In the genomic region with DNA sequence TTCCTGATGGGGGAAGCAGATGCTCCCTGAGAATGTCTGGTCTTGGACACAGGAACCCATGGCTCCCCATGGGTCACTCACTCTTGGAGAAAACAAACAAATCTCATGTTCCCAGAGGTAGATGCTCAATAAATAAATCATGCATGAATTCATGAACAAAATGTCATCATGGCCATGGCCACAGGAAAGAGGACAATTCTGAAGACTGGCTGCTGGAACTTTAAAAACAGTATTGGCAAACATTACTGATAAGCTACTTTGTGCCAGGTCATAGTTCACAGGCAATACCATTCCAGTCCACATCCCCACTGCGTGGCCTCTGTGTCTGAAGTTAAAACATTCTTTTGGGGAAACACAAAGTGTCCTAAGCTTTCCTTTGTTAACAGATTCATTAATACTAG, we compare ENCODE assay signal across 1 cellular context.
TF ChIP-seq lines count a peak whose summit lies in the region.

No MANE protein-coding gene starts in this region.

TF ChIP-seq in HepG2, 621 proteins besides CTCF, POLR2A, EP300 and RAD21 (continued from another document and continues in another):
- no peak for TF ChIP-seq CEBPZ (IDR thresholded peaks at IDR 0.05; ENCODE audit: low read length)
- 0 out of 2 replicates have a peak, but pooled peaks have one; percentile 27 for TF ChIP-seq THAP11 (CRISPR knock-in tag; IDR thresholded peaks at IDR 0.05)
- no peak for TF ChIP-seq ZNF44 (CRISPR knock-in tag; IDR thresholded peaks at IDR 0.05)
- TF ChIP-seq MAFK (conservative IDR thresholded peaks at IDR 0.05 in 1 of 2, IDR thresholded peaks at IDR 0.05 in 1 of 2; ENCODE audit: low read length in 2 of 2), result no peak
- peak; percentile 77 for TF ChIP-seq MEF2D (CRISPR knock-in tag; IDR thresholded peaks at IDR 0.05)
- TF ChIP-seq KAT8 (CRISPR knock-in tag; IDR thresholded peaks at IDR 0.05), result peak; percentile 49; the same call in 1 of the 2 replicates
- TF ChIP-seq, protein P1, sequence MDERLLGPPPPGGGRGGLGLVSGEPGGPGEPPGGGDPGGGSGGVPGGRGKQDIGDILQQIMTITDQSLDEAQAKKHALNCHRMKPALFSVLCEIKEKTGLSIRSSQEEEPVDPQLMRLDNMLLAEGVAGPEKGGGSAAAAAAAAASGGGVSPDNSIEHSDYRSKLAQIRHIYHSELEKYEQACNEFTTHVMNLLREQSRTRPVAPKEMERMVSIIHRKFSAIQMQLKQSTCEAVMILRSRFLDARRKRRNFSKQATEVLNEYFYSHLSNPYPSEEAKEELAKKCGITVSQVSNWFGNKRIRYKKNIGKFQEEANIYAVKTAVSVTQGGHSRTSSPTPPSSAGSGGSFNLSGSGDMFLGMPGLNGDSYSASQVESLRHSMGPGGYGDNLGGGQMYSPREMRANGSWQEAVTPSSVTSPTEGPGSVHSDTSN (CRISPR knock-in tag; IDR thresholded peaks at IDR 0.05), result no peak
- TF ChIP-seq ZNF598 (CRISPR knock-in tag; IDR thresholded peaks at IDR 0.05; ENCODE audit: borderline replicate concordance), result no peak
- no peak for TF ChIP-seq KDM3A (CRISPR knock-in tag; IDR thresholded peaks at IDR 0.05; ENCODE audit: low read depth)
- no peak for TF ChIP-seq RNF2 (conservative IDR thresholded peaks at IDR 0.05; ENCODE audit: low read depth)
- TF ChIP-seq TRAFD1 (CRISPR knock-in tag; IDR thresholded peaks at IDR 0.05; ENCODE audit: borderline replicate concordance), result no peak
- TF ChIP-seq BORCS8-MEF2B (CRISPR knock-in tag; IDR thresholded peaks at IDR 0.05), result no peak
- no peak for TF ChIP-seq STAT6 (CRISPR knock-in tag; IDR thresholded peaks at IDR 0.05; ENCODE audit: borderline replicate concordance)
- peak; percentile 57; the same call in 1 of the 2 replicates for TF ChIP-seq ZNF878 (CRISPR knock-in tag; IDR thresholded peaks at IDR 0.05)
- no peak for TF ChIP-seq ELF4 (CRISPR knock-in tag; IDR thresholded peaks at IDR 0.05; ENCODE audit: borderline replicate concordance)
- no peak for TF ChIP-seq TBP (CRISPR knock-in tag; IDR thresholded peaks at IDR 0.05)
- no peak for TF ChIP-seq ZC3H4 (CRISPR knock-in tag; IDR thresholded peaks at IDR 0.05; ENCODE audit: borderline replicate concordance)
- no peak for TF ChIP-seq SP4 (CRISPR knock-in tag; IDR thresholded peaks at IDR 0.05)
- no peak for TF ChIP-seq ZSCAN12 (CRISPR knock-in tag; IDR thresholded peaks at IDR 0.05)
- TF ChIP-seq MATR3 (CRISPR knock-in tag; IDR thresholded peaks at IDR 0.05), result no peak
- no peak for TF ChIP-seq MXD3 (CRISPR knock-in tag; IDR thresholded peaks at IDR 0.05)
- no peak for TF ChIP-seq SMARCE1 (IDR thresholded peaks at IDR 0.05; ENCODE audit: borderline replicate concordance)
- TF ChIP-seq ZNF264 (CRISPR knock-in tag; IDR thresholded peaks at IDR 0.05), result no peak; the same call in 1 of the 2 replicates
- TF ChIP-seq, protein P2, sequence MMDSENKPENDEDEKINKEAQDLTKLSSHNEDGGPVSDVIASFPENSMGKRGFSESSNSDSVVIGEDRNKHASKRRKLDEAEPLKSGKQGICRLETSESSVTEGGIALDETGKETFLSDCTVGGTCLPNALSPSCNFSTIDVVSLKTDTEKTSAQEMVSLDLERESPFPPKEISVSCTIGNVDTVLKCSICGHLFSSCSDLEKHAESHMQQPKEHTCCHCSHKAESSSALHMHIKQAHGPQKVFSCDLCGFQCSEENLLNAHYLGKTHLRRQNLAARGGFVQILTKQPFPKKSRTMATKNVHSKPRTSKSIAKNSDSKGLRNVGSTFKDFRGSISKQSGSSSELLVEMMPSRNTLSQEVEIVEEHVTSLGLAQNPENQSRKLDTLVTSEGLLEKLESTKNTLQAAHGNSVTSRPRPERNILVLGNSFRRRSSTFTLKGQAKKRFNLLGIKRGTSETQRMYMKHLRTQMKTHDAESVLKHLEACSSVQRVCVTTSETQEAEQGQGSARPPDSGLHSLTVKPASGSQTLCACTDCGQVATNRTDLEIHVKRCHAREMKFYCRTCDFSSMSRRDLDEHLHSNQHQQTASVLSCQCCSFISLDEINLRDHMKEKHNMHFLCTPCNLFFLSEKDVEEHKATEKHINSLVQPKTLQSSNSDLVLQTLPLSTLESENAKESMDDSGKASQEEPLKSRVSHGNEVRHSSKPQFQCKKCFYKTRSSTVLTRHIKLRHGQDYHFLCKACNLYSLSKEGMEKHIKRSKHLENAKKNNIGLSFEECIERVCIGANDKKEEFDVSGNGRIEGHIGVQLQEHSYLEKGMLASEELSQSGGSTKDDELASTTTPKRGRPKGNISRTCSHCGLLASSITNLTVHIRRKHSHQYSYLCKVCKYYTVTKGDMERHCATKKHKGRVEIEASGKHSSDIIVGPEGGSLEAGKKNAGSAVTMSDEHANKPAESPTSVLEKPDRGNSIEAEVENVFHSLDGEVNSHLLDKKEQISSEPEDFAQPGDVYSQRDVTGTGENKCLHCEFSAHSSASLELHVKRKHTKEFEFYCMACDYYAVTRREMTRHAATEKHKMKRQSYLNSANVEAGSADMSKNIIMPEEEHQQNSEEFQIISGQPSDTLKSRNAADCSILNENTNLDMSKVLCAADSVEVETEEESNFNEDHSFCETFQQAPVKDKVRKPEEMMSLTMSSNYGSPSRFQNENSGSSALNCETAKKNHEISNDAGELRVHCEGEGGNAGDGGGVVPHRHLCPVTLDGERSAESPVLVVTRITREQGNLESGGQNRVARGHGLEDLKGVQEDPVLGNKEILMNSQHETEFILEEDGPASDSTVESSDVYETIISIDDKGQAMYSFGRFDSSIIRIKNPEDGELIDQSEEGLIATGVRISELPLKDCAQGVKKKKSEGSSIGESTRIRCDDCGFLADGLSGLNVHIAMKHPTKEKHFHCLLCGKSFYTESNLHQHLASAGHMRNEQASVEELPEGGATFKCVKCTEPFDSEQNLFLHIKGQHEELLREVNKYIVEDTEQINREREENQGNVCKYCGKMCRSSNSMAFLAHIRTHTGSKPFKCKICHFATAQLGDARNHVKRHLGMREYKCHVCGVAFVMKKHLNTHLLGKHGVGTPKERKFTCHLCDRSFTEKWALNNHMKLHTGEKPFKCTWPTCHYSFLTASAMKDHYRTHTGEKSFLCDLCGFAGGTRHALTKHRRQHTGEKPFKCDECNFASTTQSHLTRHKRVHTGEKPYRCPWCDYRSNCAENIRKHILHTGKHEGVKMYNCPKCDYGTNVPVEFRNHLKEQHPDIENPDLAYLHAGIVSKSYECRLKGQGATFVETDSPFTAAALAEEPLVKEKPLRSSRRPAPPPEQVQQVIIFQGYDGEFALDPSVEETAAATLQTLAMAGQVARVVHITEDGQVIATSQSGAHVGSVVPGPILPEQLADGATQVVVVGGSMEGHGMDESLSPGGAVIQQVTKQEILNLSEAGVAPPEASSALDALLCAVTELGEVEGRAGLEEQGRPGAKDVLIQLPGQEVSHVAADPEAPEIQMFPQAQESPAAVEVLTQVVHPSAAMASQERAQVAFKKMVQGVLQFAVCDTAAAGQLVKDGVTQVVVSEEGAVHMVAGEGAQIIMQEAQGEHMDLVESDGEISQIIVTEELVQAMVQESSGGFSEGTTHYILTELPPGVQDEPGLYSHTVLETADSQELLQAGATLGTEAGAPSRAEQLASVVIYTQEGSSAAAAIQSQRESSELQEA (CRISPR knock-in tag; IDR thresholded peaks at IDR 0.05; ENCODE audit: not compliant biosample characterization), result no peak
- TF ChIP-seq GFI1 (CRISPR knock-in tag; IDR thresholded peaks at IDR 0.05; ENCODE audit: borderline replicate concordance), result peak; percentile 79
- TF ChIP-seq HES4 (CRISPR knock-in tag; IDR thresholded peaks at IDR 0.05; ENCODE audit: borderline replicate concordance), result no peak
- TF ChIP-seq ZNF333 (CRISPR knock-in tag; IDR thresholded peaks at IDR 0.05; ENCODE audit: borderline replicate concordance), result no peak
- TF ChIP-seq NR3C1 (CRISPR knock-in tag; IDR thresholded peaks at IDR 0.05), result no peak
- no peak for TF ChIP-seq GTF3A (CRISPR knock-in tag; conservative IDR thresholded peaks at IDR 0.05)
- no peak for TF ChIP-seq ZNF138 (CRISPR knock-in tag; IDR thresholded peaks at IDR 0.05; ENCODE audit: low read depth)
- TF ChIP-seq STAT5B (CRISPR knock-in tag; IDR thresholded peaks at IDR 0.05), result no peak
- TF ChIP-seq ZBTB33 (CRISPR knock-in tag; IDR thresholded peaks at IDR 0.05), result no peak
